ENCODE assay signal across 8 cellular contexts in genomic region chr3:99872633-99873254, GRCh38. TPM values are rescaled to one million over a fixed set of nuclear protein-coding genes. Genes with fewer than 3 reads are reported as not detected.
DNase-seq lines count a peak whose midpoint lies in the region; ATAC-seq and TF ChIP-seq lines count a peak whose summit lies in the region.

No MANE protein-coding gene starts in this region.

- peaks cover 0 to 85% (median 68%) of the 10 kb centered on the region in 9 donors for H3K4me1 ChIP-seq in heart right ventricle
- peaks cover 6% of the 10 kb centered on the region for H3K4me1 ChIP-seq in endocrine pancreas (ENCODE audit: control insufficient read depth, insufficient read depth, low read length)
- H3K4me1 ChIP-seq in transverse colon: peaks cover 14 to 68% (median 44%) of the 10 kb centered on the region in 4 donors

- H3K36me3 ChIP-seq in heart right ventricle: peaks cover 0 to 28% (median 0%) of the 10 kb centered on the region in 9 donors
- H3K36me3 ChIP-seq in endocrine pancreas (ENCODE audit: control insufficient read depth, insufficient read depth, low read length): no peaks in the 10 kb centered on the region
- H3K36me3 ChIP-seq in transverse colon: no peaks in the 10 kb centered on the region

- intact Hi-C loops in heart right ventricle (cut with DNase I): loop anchor here in 6 of 10 donors (5.0 to 10.0 kb wide), 5 partner anchors 52 to 292 kb away; no protein-coding TSS in a partner anchor
- intact Hi-C loops in cardiac septum (cut with DNase I): no loop called here
- intact Hi-C loops in transverse colon (cut with DNase I; ENCODE audit: low total_unique reads): no loop called here

- no peak for TF ChIP-seq POLR2A in transverse colon (IDR thresholded peaks at IDR 0.05)

- peak overlapping the region in 9 of 10 donors; percentile 62 to 88 (median 75) for H3K4me3 ChIP-seq in heart right ventricle
- peak overlapping the region; percentile 36 for H3K4me3 ChIP-seq in endocrine pancreas (ENCODE audit: control insufficient read depth, insufficient read depth, low read length)
- H3K4me3 ChIP-seq in transverse colon: peak overlapping the region in 2 of 4 donors; percentile 63 to 65

- H3K27me3 ChIP-seq in heart right ventricle (no peaks in the 10 kb centered on the region), endocrine pancreas (ENCODE audit: control insufficient read depth, insufficient read depth, low read length) (peaks cover 2% of the 10 kb centered on the region), transverse colon (no peaks in the 10 kb centered on the region)

- no peak for TF ChIP-seq CTCF in heart right ventricle (IDR thresholded peaks at IDR 0.05)
- TF ChIP-seq CTCF in transverse colon (IDR thresholded peaks at IDR 0.05): no peak

- in situ Hi-C loops in transverse colon (cut with MboI; ENCODE audit: low pct_ligation_motif_present in 1 of 4, low pct_unique_long_range_greater_than_20kb in 1 of 4, low sequenced_read_pairs in 3 of 4): loop anchor here in 1 of 4 donors (25.0 kb wide), 1 partner anchor 190 kb away; no protein-coding TSS in a partner anchor

- no peak for DNase-seq in heart right ventricle
- no peak for DNase-seq in cardiac septum (ENCODE audit: low spot score)
- DNase-seq in transverse colon: no peak
- no peak for DNase-seq in iPS-NIHi11 (ENCODE audit: low spot score)
- DNase-seq in DMS79 treated with DMSO at 0.1 percent for 48 hours (lab: John Stamatoyannopoulos, UW): no peak
- DNase-seq in stimulated activated CD4-positive, alpha-beta T cell treated with anti-CD3 and anti-CD28 coated beads, Interleukin-4, amount 100 ng/mL, for 1 hour: no peak

- H3K9me3 ChIP-seq in heart right ventricle: no peaks in the 10 kb centered on the region
- no peaks in the 10 kb centered on the region for H3K9me3 ChIP-seq in endocrine pancreas (ENCODE audit: control insufficient read depth, low read length)
- H3K9me3 ChIP-seq in transverse colon: no peaks in the 10 kb centered on the region

- peak overlapping the region in 8 of 10 donors; percentile 32 to 98 (median 94) for H3K27ac ChIP-seq in heart right ventricle
- peak overlapping the region; percentile 84 to 90 (median 88) for H3K27ac ChIP-seq in transverse colon

- WGBS in heart right ventricle, 2 donors: 42 to 59% methylated on average over 3 of the region's 3 CpGs
- 36 to 42% methylated on average over 3 of the region's 3 CpGs for WGBS in transverse colon (ENCODE audit: low coverage in 1 of 2), 2 donors

- ATAC-seq in heart right ventricle (no peak), HG03196 (IDR thresholded peaks at IDR 0.05; ENCODE audit: unreplicated experiment) (peak; percentile 44)

- TF ChIP-seq EP300 in transverse colon (IDR thresholded peaks at IDR 0.05; ENCODE audit: low read depth): no peak

- no peak overlapping the region for H3K9ac ChIP-seq in endocrine pancreas (ENCODE audit: control insufficient read depth, insufficient read depth, low read length)

RNA-seq across cellular contexts. Expression of gene CMSS1, which starts 55.1 kb away (rescaled TPM):
- total RNA-seq in heart right ventricle (10 to 100 TPM; 24.6 to 45.4 (median 34.2) TPM), cardiac septum (22.0 TPM), transverse colon (10 to 100 TPM in 1 of 4 donors, 1 to 10 TPM in 3; 2.4 to 29.9 (median 5.2) TPM)
- 10 to 100 TPM; 33.7 to 43.1 TPM for polyA plus RNA-seq in heart right ventricle

Comparison
In these comparisons a context has a peak if more than half of its experiments do, and no peak if none do; other contexts are left out.
1. intact Hi-C loops: an anchor here in heart right ventricle (5.0 to 10.0 kb wide); none called in cardiac septum and transverse colon.